8 cellular contexts compared by ENCODE assay signal in the genomic region with DNA sequence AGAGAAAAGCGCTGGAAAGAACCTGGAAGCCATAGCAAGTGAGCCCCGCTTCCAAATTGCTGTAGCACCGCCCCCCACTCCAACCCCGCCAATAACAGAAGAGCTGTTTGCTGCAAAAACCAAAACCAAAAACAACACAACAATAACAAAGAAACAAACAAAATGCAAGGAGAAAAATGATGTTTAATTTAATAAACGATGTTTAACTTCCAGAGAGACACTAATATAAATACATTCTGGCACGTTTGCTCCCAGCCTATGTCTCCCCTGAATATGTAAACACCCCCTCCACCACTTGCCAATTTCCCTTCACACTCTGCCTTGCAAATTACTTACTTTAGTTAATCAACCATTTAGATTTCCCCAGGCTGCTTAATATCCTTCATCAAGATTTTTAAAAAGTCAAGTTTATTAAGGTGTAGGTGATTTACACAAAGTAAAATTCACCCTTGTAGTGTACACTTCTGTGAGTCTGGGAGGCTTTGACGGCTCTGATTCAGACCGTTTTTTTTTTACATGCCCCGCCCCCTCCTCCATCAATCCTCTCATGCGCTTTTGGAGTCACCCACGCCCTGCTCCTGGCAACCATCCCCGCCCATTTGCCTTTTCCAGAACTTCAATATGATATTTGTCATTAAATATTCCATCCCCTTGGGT. TPM values are rescaled to one million over a fixed set of nuclear protein-coding genes. Genes with fewer than 3 reads are reported as not detected.
A peak's percentile ranks its signal among the peaks of the same experiment; 100 is the strongest.
DNase-seq lines count a peak whose midpoint lies in the region; ATAC-seq and TF ChIP-seq lines count a peak whose summit lies in the region.

No MANE protein-coding gene starts in this region.

- H3K27ac Mint-ChIP-seq in activated naive CD4-positive, alpha-beta T cell treated with anti-CD3 and anti-CD28 coated beads, Interleukin-2, amount 50 U/mL, for 24 hours: peak overlapping the region; percentile 73
- H3K27ac Mint-ChIP-seq in neural progenitor cell: peak overlapping the region; percentile 40

- H3K4me1 Mint-ChIP-seq in activated naive CD4-positive, alpha-beta T cell treated with anti-CD3 and anti-CD28 coated beads, Interleukin-2, amount 50 U/mL, for 24 hours: peaks cover 18% of the 10 kb centered on the region
- H3K4me1 Mint-ChIP-seq in neural progenitor cell: peaks cover 18% of the 10 kb centered on the region

- H4K20me1 ChIP-seq in neural progenitor cell (ENCODE audit: low read depth): no peaks in the 10 kb centered on the region

- H3K9me3 Mint-ChIP-seq in activated naive CD4-positive, alpha-beta T cell treated with anti-CD3 and anti-CD28 coated beads, Interleukin-2, amount 50 U/mL, for 24 hours: no peaks in the 10 kb centered on the region
- no peaks in the 10 kb centered on the region for H3K9me3 Mint-ChIP-seq in neural progenitor cell

- no peaks in the 10 kb centered on the region for H3K27me3 ChIP-seq in neural progenitor cell

- peaks cover 4% of the 10 kb centered on the region for H3K4me1 ChIP-seq in neural progenitor cell

- H3K4me2 ChIP-seq in neural progenitor cell: peak overlapping the region; percentile 84

- H3K36me3 ChIP-seq in neural progenitor cell: no peaks in the 10 kb centered on the region

- H3K9ac ChIP-seq in neural progenitor cell: no peak overlapping the region

- DNase-seq in 8988T (peak; percentile 33), GM12865 (ENCODE audit: low read depth) (peak; percentile 34), NCI-H524 treated with DMSO at 0.1 percent for 48 hours (lab: John Stamatoyannopoulos, UW) (peak; percentile 49), germinal center (ENCODE audit: low spot score) (peak; percentile 39), neural progenitor cell (ENCODE audit: low spot score) (peak; percentile 75)

- H3K36me3 Mint-ChIP-seq in activated naive CD4-positive, alpha-beta T cell treated with anti-CD3 and anti-CD28 coated beads, Interleukin-2, amount 50 U/mL, for 24 hours: no peaks in the 10 kb centered on the region
- no peaks in the 10 kb centered on the region for H3K36me3 Mint-ChIP-seq in neural progenitor cell

- H2AFZ ChIP-seq in neural progenitor cell (replicated peaks): peak overlapping the region; percentile 48

- TF ChIP-seq CTCF in GM12865 (IDR thresholded peaks at IDR 0.05; ENCODE audit: insufficient read depth, low read depth, low read length, missing control alignments) (no peak), neural progenitor cell (IDR thresholded peaks at IDR 0.05) (no peak)

- ATAC-seq in GM21423 (IDR thresholded peaks at IDR 0.05; ENCODE audit: unreplicated experiment) (no peak), GM19467 (IDR thresholded peaks at IDR 0.05; ENCODE audit: unreplicated experiment) (no peak)

- H3K4me3 ChIP-seq in GM12865 (ENCODE audit: low read depth, low read length) (peak overlapping the region; percentile 87), neural progenitor cell (peak overlapping the region; percentile 53)

- H3K4me3 Mint-ChIP-seq in activated naive CD4-positive, alpha-beta T cell treated with anti-CD3 and anti-CD28 coated beads, Interleukin-2, amount 50 U/mL, for 24 hours: peak overlapping the region; percentile 89
- H3K4me3 Mint-ChIP-seq in neural progenitor cell: peak overlapping the region; percentile 90

- H3K27ac ChIP-seq in neural progenitor cell: no peak overlapping the region

- no peaks in the 10 kb centered on the region for H3K9me3 ChIP-seq in neural progenitor cell (ENCODE audit: low read depth)

- H3K27me3 Mint-ChIP-seq in activated naive CD4-positive, alpha-beta T cell treated with anti-CD3 and anti-CD28 coated beads, Interleukin-2, amount 50 U/mL, for 24 hours: peaks cover 2% of the 10 kb centered on the region
- H3K27me3 Mint-ChIP-seq in neural progenitor cell (ENCODE audit: insufficient read depth, low read depth): peaks cover 15% of the 10 kb centered on the region

- peaks cover 16% of the 10 kb centered on the region for H3F3A ChIP-seq in neural progenitor cell (ENCODE audit: low read depth)

- H3K79me2 ChIP-seq in neural progenitor cell (ENCODE audit: low read depth): no peaks in the 10 kb centered on the region

RNA-seq across cellular contexts. Expression of a gene that starts 0.5 kb away (rescaled TPM):
- 24.7 and 73.7 TPM in 2 replicates for total RNA-seq in neural progenitor cell (ENCODE audit: low replicate concordance)

RNA-seq across cellular contexts. Expression of a gene that starts 19.4 kb away (rescaled TPM):
- total RNA-seq in neural progenitor cell (ENCODE audit: low replicate concordance): 0.69 and 2.5 TPM in 2 replicates

RNA-seq across cellular contexts. Expression of a gene that starts 44.2 kb away (rescaled TPM):
- total RNA-seq in neural progenitor cell (ENCODE audit: low replicate concordance): 25.5 and 27.8 TPM in 2 replicates

RNA-seq across cellular contexts. Expression of a gene that starts 48.8 kb away (rescaled TPM):
- total RNA-seq in neural progenitor cell (ENCODE audit: low replicate concordance): 10.8 and 19.9 TPM in 2 replicates

RNA-seq across cellular contexts. Expression of a gene that starts 48.9 kb away (rescaled TPM):
- 113 and 153 TPM in 2 replicates for total RNA-seq in neural progenitor cell (ENCODE audit: low replicate concordance)
